In the genomic region with DNA sequence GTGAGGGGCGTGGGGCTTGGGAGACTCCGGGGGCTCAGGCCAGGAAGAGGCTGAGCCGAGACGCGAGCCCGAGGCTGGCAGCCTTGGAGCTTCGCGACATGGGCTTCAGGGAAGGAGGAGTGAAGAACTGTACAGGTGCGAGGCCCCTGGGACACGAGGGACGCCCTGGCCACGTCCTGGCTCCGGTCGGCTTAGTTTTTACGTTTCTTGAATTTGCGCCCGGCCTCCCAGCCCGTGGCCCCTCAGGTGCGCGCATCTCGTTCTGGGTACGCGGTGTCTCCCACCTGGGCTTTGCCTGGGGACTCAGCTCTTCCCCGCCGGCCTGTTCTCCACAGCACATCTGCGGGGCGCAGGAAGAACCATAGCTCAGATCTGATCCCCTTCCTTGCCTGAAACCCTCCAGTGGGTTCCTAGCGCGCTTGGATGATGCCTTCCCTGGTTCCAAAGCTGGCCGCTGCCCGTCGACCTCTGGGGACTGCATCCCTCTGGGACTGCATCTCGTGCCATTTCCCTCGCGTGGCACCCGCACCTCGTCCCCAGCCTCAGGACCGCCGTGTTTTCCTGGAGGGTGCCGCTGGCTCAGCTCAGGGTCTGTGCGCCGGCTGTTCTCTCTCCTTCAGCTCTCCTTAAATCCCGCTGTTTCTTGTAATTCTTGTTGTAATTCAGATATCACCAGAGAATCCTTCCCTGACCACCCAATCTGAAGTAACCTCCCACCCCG, we compare ENCODE assay signal across 8 cellular contexts. TPM values are rescaled to one million over a fixed set of nuclear protein-coding genes. Genes with fewer than 3 reads are reported as not detected.
DNase-seq lines count a peak whose midpoint lies in the region; ATAC-seq, FAIRE-seq and TF ChIP-seq lines count a peak whose summit lies in the region.

No MANE protein-coding gene starts in this region.

- H3K4me3 ChIP-seq in GM12878 = peak overlapping the region; percentile 91
- peak overlapping the region; percentile 63 to 82 (median 82) for H3K4me3 ChIP-seq in liver (ENCODE audit: low read depth in 1 of 3, low read length in 3 of 3)
- H3K4me3 ChIP-seq in thymus (ENCODE audit: low read length) = peak overlapping the region; percentile 74

- H3K27ac ChIP-seq in GM12878 (ENCODE audit: control insufficient read depth, insufficient read depth) = no peak overlapping the region
- no peak overlapping the region for H3K27ac ChIP-seq in liver (ENCODE audit: low read depth in 1 of 2, low read length in 2 of 2)
- H3K27ac ChIP-seq in thymus (ENCODE audit: low read depth) = no peak overlapping the region

- H3K9me3 Mint-ChIP-seq in activated T-cell treated with anti-CD3 and anti-CD28 coated beads, Interleukin-2, amount 50 U/mL, for 24 hours = no peaks in the 10 kb centered on the region

- peaks cover 26% of the 10 kb centered on the region for H3K4me1 Mint-ChIP-seq in activated T-cell treated with anti-CD3 and anti-CD28 coated beads, Interleukin-2, amount 50 U/mL, for 24 hours (ENCODE audit: low read depth)

- H3K36me3 Mint-ChIP-seq in activated T-cell treated with anti-CD3 and anti-CD28 coated beads, Interleukin-2, amount 50 U/mL, for 24 hours (ENCODE audit: low read depth) = peaks cover 27% of the 10 kb centered on the region

- SMC1A ChIA-PET in GM12878 (lab: Charles Lee; ENCODE audit: uncharacterized antibody, unreplicated experiment) = interaction anchor here (1.4 kb wide), 1 partner anchor 1281 kb away, joined by 3 read pairs; no protein-coding TSS in a partner anchor

- peaks cover 18% of the 10 kb centered on the region for H3K27me3 Mint-ChIP-seq in activated T-cell treated with anti-CD3 and anti-CD28 coated beads, Interleukin-2, amount 50 U/mL, for 24 hours

- CTCF ChIA-PET in GM12878 (lab: Yijun Ruan, JAX) = interaction anchor here (2.6 kb wide), 1 partner anchor 25 kb away, joined by 9 read pairs; no protein-coding TSS in a partner anchor

- intact Hi-C loops in GM12878 (cut with micrococcal nuclease; ENCODE audit: unreplicated experiment) = no loop called here

- H3K27me3 ChIP-seq in GM12878 (replicated peaks in 1 of 2; ENCODE audit: control insufficient read depth in 2 of 2, insufficient read depth in 2 of 2, low read length in 1 of 2) = no peaks in the 10 kb centered on the region
- H3K27me3 ChIP-seq in liver (ENCODE audit: control insufficient read depth in 4 of 4, insufficient read depth in 4 of 4, low read length in 3 of 4) = no peaks in the 10 kb centered on the region
- H3K27me3 ChIP-seq in thymus (ENCODE audit: control insufficient read depth, insufficient read depth) = no peaks in the 10 kb centered on the region

- in situ Hi-C loops in GM12878 (cut with MboI) = no loop called here

- H3K4me3 Mint-ChIP-seq in activated T-cell treated with anti-CD3 and anti-CD28 coated beads, Interleukin-2, amount 50 U/mL, for 24 hours = peak overlapping the region; percentile 95

- peak overlapping the region; percentile 40 for H3K9ac ChIP-seq in GM12878 (ENCODE audit: control insufficient read depth, insufficient read depth, low read length)
- peak overlapping the region in 1 of 2 donors; percentile 13 for H3K9ac ChIP-seq in liver (ENCODE audit: low read depth in 1 of 2, low read length in 2 of 2)

- no TSS peak for BruUV-seq in GM12878 (replicated peaks; lab: Mats Ljungman, UMichigan)

- TF ChIP-seq CTCF in GM12878 (IDR thresholded peaks at IDR 0.05 in 2 of 3, conservative IDR thresholded peaks at IDR 0.05 in 1 of 3; ENCODE audit: control insufficient read depth in 2 of 3, extremely low read depth in 1 of 3, insufficient read depth in 1 of 3, low read depth in 3 of 3, low read length in 3 of 3) (no peak), liver (IDR thresholded peaks at IDR 0.05; ENCODE audit: low read depth, low read length, missing input control) (no peak)

- RAD21 ChIA-PET in GM12878 (lab: Charles Lee; ENCODE audit: unreplicated experiment) = no interaction called here

- no peak for FAIRE-seq in HTR-8/SVneo (lab: Jason Lieb, UNC)
- FAIRE-seq in GM12878 (lab: Jason Lieb, UNC) = no peak
- no peak for FAIRE-seq in RCC 7860 (lab: Jason Lieb, UNC)

- POLR2A ChIA-PET in GM12878 (lab: Charles Lee) = no interaction called here

- DNase-seq in activated T-cell treated with anti-CD3 and anti-CD28 coated beads, Interleukin-2, amount 50 U/mL, for 24 hours = no peak
- DNase-seq in activated T-cell treated with anti-CD3 and anti-CD28 coated beads, Interleukin-2, amount 50 U/mL, for 48 hours = no peak
- DNase-seq in HTR-8/SVneo (ENCODE audit: insufficient read length, low spot score) (peak; percentile 9), GM12878 (ENCODE audit: low read depth, low spot score) (no peak), RCC 7860 (ENCODE audit: low spot score) (no peak), GM19240 (ENCODE audit: insufficient read length, low spot score) (no peak)

- no peak for TF ChIP-seq EP300 in GM12878 (IDR thresholded peaks at IDR 0.05; ENCODE audit: borderline replicate concordance in 1 of 2, control insufficient read depth in 1 of 2, low read depth in 2 of 2, low read length in 2 of 2)

- TF ChIP-seq POLR2A in GM12878 (IDR thresholded peaks at IDR 0.05; ENCODE audit: low read depth, low read length) = no peak

- TF ChIP-seq RAD21 in GM12878 (IDR thresholded peaks at IDR 0.05; ENCODE audit: insufficient read depth, low read depth, low read length) = no peak
- TF ChIP-seq RAD21 in liver (IDR thresholded peaks at IDR 0.05) = no peak

- H3K36me3 ChIP-seq in GM12878 (ENCODE audit: control insufficient read depth in 2 of 2, insufficient read depth in 2 of 2, low read length in 1 of 2) (no peaks in the 10 kb centered on the region), liver (ENCODE audit: control insufficient read depth in 4 of 4, insufficient read depth in 3 of 4, low read depth in 1 of 4, low read length in 3 of 4) (no peaks in the 10 kb centered on the region), thymus (ENCODE audit: control insufficient read depth, insufficient read depth) (no peaks in the 10 kb centered on the region)

- H3K4me2 ChIP-seq in GM12878 (ENCODE audit: control insufficient read depth, insufficient read depth) = peak overlapping the region; percentile 68

- no peaks in the 10 kb centered on the region for H3K79me2 ChIP-seq in GM12878 (ENCODE audit: control insufficient read depth, insufficient read depth, low read length)

- H3K9me3 ChIP-seq in GM12878 (replicated peaks; ENCODE audit: control insufficient read depth, insufficient read depth, low read length) (no peaks in the 10 kb centered on the region), liver (ENCODE audit: control insufficient read depth in 4 of 4, low read length in 3 of 4) (no peaks in the 10 kb centered on the region), thymus (ENCODE audit: control insufficient read depth) (no peaks in the 10 kb centered on the region)

- H2AFZ ChIP-seq in GM12878 (ENCODE audit: control insufficient read depth, low read depth, low read length) = peak overlapping the region; percentile 95

- no peaks in the 10 kb centered on the region for H4K20me1 ChIP-seq in GM12878 (ENCODE audit: control insufficient read depth, insufficient read depth)

- H3K4me1 ChIP-seq in GM12878 (ENCODE audit: control insufficient read depth, insufficient read depth, low read length) = peaks cover 2% of the 10 kb centered on the region; the same call in 1 of the 2 replicates
- H3K4me1 ChIP-seq in liver (ENCODE audit: control insufficient read depth in 4 of 4, insufficient read depth in 4 of 4, low read length in 3 of 4) = peaks cover 8 to 18% (median 11%) of the 10 kb centered on the region in 4 donors
- H3K4me1 ChIP-seq in thymus (ENCODE audit: control insufficient read depth, insufficient read depth, low read length) = no peaks in the 10 kb centered on the region

- peak; percentile 38 for ATAC-seq in GM12878

- WGBS in GM12878 (ENCODE audit: insufficient coverage, insufficient replicate concordance, low lambda C conversion rate, missing lambda C conversion rate) = 48% methylated on average over 32 of the region's 44 CpGs
- 21% methylated on average over 44 of the region's 44 CpGs for WGBS in liver
- WGBS in thymus = 22% methylated on average over 44 of the region's 44 CpGs

- H3K27ac Mint-ChIP-seq in activated T-cell treated with anti-CD3 and anti-CD28 coated beads, Interleukin-2, amount 50 U/mL, for 24 hours = peak overlapping the region; percentile 96

RNA-seq across cellular contexts. Expression of a gene that starts 0.6 kb away (rescaled TPM):
- total RNA-seq in GM12878 (2013; cell fraction: nucleolus; rRNA removed) = 19.8 and 22.0 TPM in 2 replicates
- 13.3 TPM in 2 replicates for total RNA-seq in GM12878 (2014; rRNA removed)
- 5.9 and 6.8 TPM in 2 replicates for total RNA-seq in GM12878 (2014; rRNA removed; fragmentation: Illumina TruSeq; extraction: Trizol)
- 11.9 and 12.6 TPM in 2 replicates for total RNA-seq in GM12878 (2021)
- 4.1 TPM for polyA plus RNA-seq in GM12878 (2011; ENCODE audit: low read depth)
- 7.2 and 11.9 TPM in 2 replicates for polyA plus RNA-seq in GM12878 (2011; rRNA removed)
- polyA plus RNA-seq in GM12878 (2011; cell fraction: cytosol; rRNA removed) = 13.6 and 19.4 TPM in 2 replicates
- polyA plus RNA-seq in GM12878 (2011; cell fraction: nucleus; rRNA removed) = 10.1 and 11.7 TPM in 2 replicates
- polyA plus RNA-seq in GM12878 (2012) = 6.6 and 8.1 TPM in 2 replicates
- 2.9 and 5.6 TPM in 2 replicates for polyA plus RNA-seq in GM12878 (2014; fragmentation: Illumina TruSeq; extraction: Trizol)
- 1 to 10 TPM; 2.7 to 3.8 TPM for polyA plus RNA-seq in GM12878 (2014; fragmentation: Nextera tagmentation; extraction: Ambion mirVana)
- polyA plus RNA-seq in GM12878 (2014; rRNA removed) = 14.3 and 16.5 TPM in 2 replicates
- polyA plus RNA-seq in GM12878 (2016; fragmentation: Nextera tagmentation; extraction: Ambion mirVana) = 10 to 100 TPM; 13.1 to 16.7 TPM
- polyA minus RNA-seq in GM12878 (2011; rRNA and poly(A)+ RNA removed) = 3.1 and 3.5 TPM in 2 replicates
- polyA minus RNA-seq in GM12878 (2011; cell fraction: cytosol; rRNA and poly(A)+ RNA removed) = 2.5 and 4.4 TPM in 2 replicates
- polyA minus RNA-seq in GM12878 (2011; cell fraction: nucleus; rRNA and poly(A)+ RNA removed) = 5.7 and 6.9 TPM in 2 replicates
- total RNA-seq in liver = 1 to 10 TPM; 2.0 to 2.9 TPM
- polyA plus RNA-seq in liver = 1 to 10 TPM; 4.9 to 5.1 TPM
- 14.2 TPM for polyA plus RNA-seq in thymus

RNA-seq across cellular contexts. Expression of a gene that starts 49.7 kb away (rescaled TPM):
- not detected in 2 replicates for total RNA-seq in GM12878 (2013; cell fraction: nucleolus; rRNA removed)
- not detected in 2 replicates for total RNA-seq in GM12878 (2014; rRNA removed)
- total RNA-seq in GM12878 (2014; rRNA removed; fragmentation: Illumina TruSeq; extraction: Trizol) = not detected in 2 replicates
- total RNA-seq in GM12878 (2021) = not detected in 2 replicates
- polyA plus RNA-seq in GM12878 (2011; ENCODE audit: low read depth) = not detected
- polyA plus RNA-seq in GM12878 (2011; rRNA removed) = not detected in 2 replicates
- polyA plus RNA-seq in GM12878 (2011; cell fraction: cytosol; rRNA removed) = not detected in 2 replicates
- polyA plus RNA-seq in GM12878 (2011; cell fraction: nucleus; rRNA removed) = not detected in 2 replicates
- polyA plus RNA-seq in GM12878 (2012) = not detected in 2 replicates
- not detected in 2 replicates for polyA plus RNA-seq in GM12878 (2014; fragmentation: Illumina TruSeq; extraction: Trizol)
- not detected for polyA plus RNA-seq in GM12878 (2014; fragmentation: Nextera tagmentation; extraction: Ambion mirVana)
- not detected in 2 replicates for polyA plus RNA-seq in GM12878 (2014; rRNA removed)
- polyA plus RNA-seq in GM12878 (2016; fragmentation: Nextera tagmentation; extraction: Ambion mirVana) = not detected
- polyA minus RNA-seq in GM12878 (2011; rRNA and poly(A)+ RNA removed) = not detected in 2 replicates
- not detected in 2 replicates for polyA minus RNA-seq in GM12878 (2011; cell fraction: cytosol; rRNA and poly(A)+ RNA removed)
- polyA minus RNA-seq in GM12878 (2011; cell fraction: nucleus; rRNA and poly(A)+ RNA removed) = not detected in 2 replicates
- total RNA-seq in liver = 10 to 100 TPM in 1 of 2 donors, 1 to 10 TPM in 1; 7.3 to 11.0 TPM
- polyA plus RNA-seq in liver = 1 to 10 TPM; 7.0 to 8.0 TPM
- polyA plus RNA-seq in thymus = 9.9 TPM

Comparison
In these comparisons a context has a peak if more than half of its experiments do, and no peak if none do; other contexts are left out.
1. RNA of a gene that starts 49.7 kb away (polyA plus RNA-seq): 9.9 TPM in thymus (single experiment) and 7.0 to 8.0 TPM in liver; not detected in GM12878; every median in the first group is over 4 times any median in the second.
2. Peak in every context shown above with its lines, with median percentiles within 50 percentile points of each other: H3K4me3 ChIP-seq.